ENCODE assay signal across 28 cellular contexts in genomic region chr19:11499890-11500420, GRCh38. TPM values are rescaled to one million over a fixed set of nuclear protein-coding genes. Genes with fewer than 3 reads are reported as not detected.
"Had no signal": no experiment of that assay in that cellular context is flagged by ENCODE, and none has a peak within 500 bp of the region (broad histone marks: within the 10 kb centered on the region; RNA-seq: fewer than 3 reads in every experiment).

No MANE protein-coding gene starts in this region.

- H3K4me1 ChIP-seq: pancreas, uterus had no signal

- H3K9me3 Mint-ChIP-seq: activated CD4-positive, alpha-beta memory T cell treated with anti-CD3 and anti-CD28 coated beads for 36 hours; activated naive CD8-positive, alpha-beta T cell treated with anti-CD3 and anti-CD28 coated beads, Interleukin-2, amount 50 U/mL, for 24 hours; effector memory CD8-positive, alpha-beta T cell; natural killer cell treated with Interleukin-12 subunit alpha and Interleukin-12 subunit beta and Interleukin-15 and Interleukin-18, amount 100 ng/mL, for 72 hours; stimulated activated naive B cell treated with anti-CD40 and anti-IgM and Interleukin-4, amounts not matched to agents 10 μg/mL and 1 μg/mL and 100 μg/mL, for 72 hours; T-cell had no signal

- H3K27ac ChIP-seq: body of pancreas, esophagus squamous epithelium, gastrocnemius medialis, neutrophil, pancreas, right lobe of liver, skin epidermis, testis, uterus had no signal

- H3K36me3 Mint-ChIP-seq: natural killer cell treated with Interleukin-12 subunit alpha and Interleukin-12 subunit beta and Interleukin-15 and Interleukin-18, amount 100 ng/mL, for 72 hours had no signal

- H3K9me3 ChIP-seq: body of pancreas, esophagus squamous epithelium, gastrocnemius medialis, neutrophil, pancreas, right lobe of liver, testis, uterus had no signal

- H3K4me3 Mint-ChIP-seq: activated CD4-positive, alpha-beta memory T cell treated with anti-CD3 and anti-CD28 coated beads for 36 hours; activated CD8-positive, alpha-beta memory T cell treated with anti-CD3 and anti-CD28 coated beads, Interleukin-2, amount 10 ng/mL, durations not matched to agents 7 days and 5 days; activated naive CD8-positive, alpha-beta T cell treated with anti-CD3 and anti-CD28 coated beads, Interleukin-2, amount 50 U/mL, for 24 hours; effector memory CD8-positive, alpha-beta T cell; natural killer cell treated with Interleukin-12 subunit alpha and Interleukin-12 subunit beta and Interleukin-15 and Interleukin-18, amount 100 ng/mL, for 72 hours; stimulated activated naive B cell treated with anti-CD40 and anti-IgM and Interleukin-4, amounts not matched to agents 10 μg/mL and 1 μg/mL and 100 μg/mL, for 72 hours; T-cell had no signal

- ATAC-seq: activated CD8-positive, alpha-beta memory T cell treated with anti-CD3 and anti-CD28 coated beads, Interleukin-2, amount 10 ng/mL, durations not matched to agents 7 days and 5 days; activated naive CD8-positive, alpha-beta T cell treated with anti-CD3 and anti-CD28 coated beads, Interleukin-2, amount 50 U/mL, for 24 hours; body of pancreas; effector memory CD8-positive, alpha-beta T cell; gastrocnemius medialis; left cardiac atrium; natural killer cell treated with Interleukin-12 subunit alpha and Interleukin-12 subunit beta and Interleukin-15 and Interleukin-18, amount 100 ng/mL, for 72 hours; pancreas; right lobe of liver; stimulated activated naive B cell treated with anti-CD40 and anti-IgM and Interleukin-4, amounts not matched to agents 10 μg/mL and 1 μg/mL and 100 μg/mL, for 72 hours; T-cell had no signal

- H3K4me3 ChIP-seq: body of pancreas, dorsolateral prefrontal cortex, esophagus squamous epithelium, gastrocnemius medialis, pancreas, right lobe of liver, skin epidermis, testis, uterus had no signal

- H3K27me3 ChIP-seq: body of pancreas, dorsolateral prefrontal cortex, esophagus squamous epithelium, gastrocnemius medialis, neutrophil, pancreas, right lobe of liver, testis, uterus had no signal

- H3K27me3 Mint-ChIP-seq: activated CD4-positive, alpha-beta memory T cell treated with anti-CD3 and anti-CD28 coated beads for 36 hours; activated CD8-positive, alpha-beta memory T cell treated with anti-CD3 and anti-CD28 coated beads, Interleukin-2, amount 10 ng/mL, durations not matched to agents 7 days and 5 days; activated naive CD8-positive, alpha-beta T cell treated with anti-CD3 and anti-CD28 coated beads, Interleukin-2, amount 50 U/mL, for 24 hours; effector memory CD8-positive, alpha-beta T cell; natural killer cell treated with Interleukin-12 subunit alpha and Interleukin-12 subunit beta and Interleukin-15 and Interleukin-18, amount 100 ng/mL, for 72 hours; stimulated activated naive B cell treated with anti-CD40 and anti-IgM and Interleukin-4, amounts not matched to agents 10 μg/mL and 1 μg/mL and 100 μg/mL, for 72 hours; T-cell had no signal

- H3K36me3 ChIP-seq: pancreas, uterus had no signal

- H3K27ac Mint-ChIP-seq: activated CD4-positive, alpha-beta memory T cell treated with anti-CD3 and anti-CD28 coated beads for 36 hours; activated CD8-positive, alpha-beta memory T cell treated with anti-CD3 and anti-CD28 coated beads, Interleukin-2, amount 10 ng/mL, durations not matched to agents 7 days and 5 days; activated naive CD8-positive, alpha-beta T cell treated with anti-CD3 and anti-CD28 coated beads, Interleukin-2, amount 50 U/mL, for 24 hours; natural killer cell treated with Interleukin-12 subunit alpha and Interleukin-12 subunit beta and Interleukin-15 and Interleukin-18, amount 100 ng/mL, for 72 hours; T-cell had no signal

- DNase-seq: activated CD4-positive, alpha-beta memory T cell treated with anti-CD3 and anti-CD28 coated beads for 36 hours; activated CD4-positive, alpha-beta T cell treated with anti-CD3 and anti-CD28 coated beads for 48 hours; activated CD8-positive, alpha-beta memory T cell treated with anti-CD3 and anti-CD28 coated beads, Interleukin-2, amount 10 ng/mL, durations not matched to agents 7 days and 5 days; activated effector memory CD4-positive, alpha-beta T cell treated with anti-CD3 and anti-CD28 coated beads, Interleukin-2, amount 50 U/mL, for 16 hours; activated naive CD4-positive, alpha-beta T cell treated with anti-CD3 and anti-CD28 coated beads, Interleukin-2, amount 50 U/mL, for 16 hours; activated naive CD8-positive, alpha-beta T cell treated with anti-CD3 and anti-CD28 coated beads, Interleukin-2, amount 50 U/mL, for 24 hours; activated T-cell treated with anti-CD3 and anti-CD28 coated beads for 4 hours; body of pancreas; caudate nucleus; dorsolateral prefrontal cortex; effector memory CD8-positive, alpha-beta T cell; esophagus squamous epithelium; gastrocnemius medialis; hippocampal formation; left cardiac atrium; right lobe of liver; stimulated activated CD4-positive, alpha-beta T cell treated with anti-CD3 and anti-CD28 coated beads, Interleukin-2, amount 100 ng/mL, for 24 hours; stimulated activated naive B cell treated with anti-CD40 and anti-IgM and Interleukin-4, amounts not matched to agents 10 μg/mL and 1 μg/mL and 100 μg/mL, for 72 hours; T-cell; testis; trophoblast cell; uterus had no signal

RNA-seq across cellular contexts. Expression of gene ELAVL3, which starts 19.1 kb away (rescaled TPM):
- total RNA-seq: activated CD4-positive, alpha-beta memory T cell treated with anti-CD3 and anti-CD28 coated beads for 36 hours; activated CD8-positive, alpha-beta memory T cell treated with anti-CD3 and anti-CD28 coated beads, Interleukin-2, amount 10 ng/mL, durations not matched to agents 7 days and 5 days; body of pancreas; esophagus squamous epithelium; gastrocnemius medialis; liver; pulmonary artery endothelial cell; right lobe of liver had no signal
- polyA plus RNA-seq: liver had no signal

RNA-seq across cellular contexts. Expression of gene CNN1, which starts 38.7 kb away (rescaled TPM):
- total RNA-seq: activated CD4-positive, alpha-beta memory T cell treated with anti-CD3 and anti-CD28 coated beads for 36 hours; activated CD8-positive, alpha-beta memory T cell treated with anti-CD3 and anti-CD28 coated beads, Interleukin-2, amount 10 ng/mL, durations not matched to agents 7 days and 5 days; natural killer cell treated with Interleukin-12 subunit alpha and Interleukin-12 subunit beta and Interleukin-15 and Interleukin-18, amount 100 ng/mL, for 72 hours had no signal
